In genomic region chr2:42925742-42926437, GRCh38 we compare ENCODE assay signal across 10 cellular contexts.
DNase-seq lines count a peak whose midpoint lies in the region; ATAC-seq and TF ChIP-seq lines count a peak whose summit lies in the region.
"Had no signal": no experiment of that assay in that cellular context is flagged by ENCODE, and none has a peak within 500 bp of the region (broad histone marks: within the 10 kb centered on the region; RNA-seq: fewer than 3 reads in every experiment).

No MANE protein-coding gene starts in this region.

- peak overlapping the region; percentile 99 for H3K27ac Mint-ChIP-seq in osteocyte (ENCODE audit: unreplicated experiment)
- H3K27ac Mint-ChIP-seq in CD4-positive, alpha-beta memory T cell, result no peak overlapping the region
- H3K27ac Mint-ChIP-seq: T-helper 2 cell treated with Interferon-gamma antibody and Interleukin-4, amounts not matched to agents 5 μg/mL and 100 μg/mL, for 36 hours had no signal

- H3K36me3 ChIP-seq in Peyer's patch, result no peaks in the 10 kb centered on the region
- H3K36me3 ChIP-seq in CD4-positive, alpha-beta memory T cell (ENCODE audit: insufficient read depth, low read length), result no peaks in the 10 kb centered on the region
- no peaks in the 10 kb centered on the region for H3K36me3 ChIP-seq in MM.1S (replicated peaks; ENCODE audit: insufficient read depth, low read length)
- H3K36me3 ChIP-seq: neutrophil had no signal

- peaks cover 87% of the 10 kb centered on the region for H3K4me1 Mint-ChIP-seq in osteocyte (ENCODE audit: unreplicated experiment)
- H3K4me1 Mint-ChIP-seq in CD4-positive, alpha-beta memory T cell, result no peaks in the 10 kb centered on the region

- H4K20me1 ChIP-seq in MM.1S (ENCODE audit: insufficient read depth, low read length), result no peaks in the 10 kb centered on the region

- no peak for DNase-seq in AG04450 (ENCODE audit: low read depth, low spot score)
- no peak for DNase-seq in Peyer's patch
- peak; percentile 69 for DNase-seq in globus pallidus (ENCODE audit: low spot score)
- DNase-seq in osteocyte (ENCODE audit: extremely low spot score, unreplicated experiment), result no peak
- DNase-seq in CD4-positive, alpha-beta memory T cell, result no peak
- no peak for DNase-seq in SHP77 treated with DMSO at 0.1 percent for 48 hours (lab: John Stamatoyannopoulos, UW)
- no peak for DNase-seq in MM.1S

- H3K4me3 ChIP-seq in AG04450 (ENCODE audit: low read depth, low read length), result no peak overlapping the region
- H3K4me3 ChIP-seq in Peyer's patch, result no peak overlapping the region
- H3K4me3 ChIP-seq in CD4-positive, alpha-beta memory T cell (ENCODE audit: low read length in 2 of 2), result no peak overlapping the region
- H3K4me3 ChIP-seq in MM.1S (ENCODE audit: low read length), result no peak overlapping the region

- no peaks in the 10 kb centered on the region for H3K79me2 ChIP-seq in MM.1S (ENCODE audit: low read length)

- ATAC-seq in GM18873 (IDR thresholded peaks at IDR 0.05; ENCODE audit: low FRiP score, unreplicated experiment), result no peak

- CTCF ChIA-PET in AG04450 (lab: Charles Lee), result interaction anchor here (0.6 kb wide), 1 partner anchor 66 kb away, joined by 3 read pairs; no protein-coding TSS in a partner anchor
- CTCF ChIA-PET in CD4-positive, alpha-beta memory T cell (lab: Charles Lee; ENCODE audit: partially characterized antibody), result no interaction called here

- no peaks in the 10 kb centered on the region for H3K36me3 Mint-ChIP-seq in osteocyte (ENCODE audit: unreplicated experiment)
- H3K36me3 Mint-ChIP-seq in CD4-positive, alpha-beta memory T cell, result no peaks in the 10 kb centered on the region

- H3K4me3 Mint-ChIP-seq in osteocyte (ENCODE audit: unreplicated experiment), result no peak overlapping the region
- H3K4me3 Mint-ChIP-seq in CD4-positive, alpha-beta memory T cell, result no peak overlapping the region
- H3K4me3 Mint-ChIP-seq: T-helper 2 cell treated with Interferon-gamma antibody and Interleukin-4, amounts not matched to agents 5 μg/mL and 100 μg/mL, for 36 hours had no signal

- H3K27me3 ChIP-seq in AG04450 (ENCODE audit: control insufficient read depth, insufficient read depth, low read length) (no peaks in the 10 kb centered on the region), Peyer's patch (no peaks in the 10 kb centered on the region), MM.1S (replicated peaks; ENCODE audit: insufficient read depth, low read length) (no peaks in the 10 kb centered on the region)
- no peaks in the 10 kb centered on the region for H3K27me3 ChIP-seq in CD4-positive, alpha-beta memory T cell (ENCODE audit: insufficient read depth, low read length)
- H3K27me3 ChIP-seq: neutrophil had no signal

- TF ChIP-seq CTCF in AG04450 (IDR thresholded peaks at IDR 0.05; ENCODE audit: low read depth, low read length) (no peak), Peyer's patch (IDR thresholded peaks at IDR 0.05) (no peak), osteocyte (IDR thresholded peaks at IDR 0.05) (no peak), MM.1S (IDR thresholded peaks at IDR 0.05; ENCODE audit: low read length) (no peak)

- no peaks in the 10 kb centered on the region for H3K9me3 Mint-ChIP-seq in osteocyte (ENCODE audit: unreplicated experiment)
- H3K9me3 Mint-ChIP-seq in CD4-positive, alpha-beta memory T cell, result peaks cover 0 to 1% (median 0%) of the 10 kb centered on the region in 8 donors
- H3K9me3 Mint-ChIP-seq: T-helper 2 cell treated with Interferon-gamma antibody and Interleukin-4, amounts not matched to agents 5 μg/mL and 100 μg/mL, for 36 hours had no signal

- H3K4me1 ChIP-seq in Peyer's patch (peaks cover 0 to 81% (median 29%) of the 10 kb centered on the region in 4 donors), MM.1S (ENCODE audit: low read length) (no peaks in the 10 kb centered on the region)
- no peaks in the 10 kb centered on the region for H3K4me1 ChIP-seq in CD4-positive, alpha-beta memory T cell (ENCODE audit: insufficient read depth, low read length)

- no peaks in the 10 kb centered on the region for H3K9me3 ChIP-seq in AG04450 (ENCODE audit: control insufficient read depth, insufficient read depth, low read length)
- no peaks in the 10 kb centered on the region for H3K9me3 ChIP-seq in Peyer's patch
- no peaks in the 10 kb centered on the region for H3K9me3 ChIP-seq in CD4-positive, alpha-beta memory T cell (ENCODE audit: control insufficient read depth in 1 of 2, low read length in 2 of 2)
- H3K9me3 ChIP-seq in MM.1S (replicated peaks; ENCODE audit: insufficient read depth, low read length), result no peaks in the 10 kb centered on the region
- H3K9me3 ChIP-seq: neutrophil had no signal

- H2AFZ ChIP-seq in MM.1S (ENCODE audit: low read length), result no peak overlapping the region

- intact Hi-C loops in CD4-positive, alpha-beta memory T cell (cut with micrococcal nuclease), result no loop called here

- H3K4me2 ChIP-seq in MM.1S (ENCODE audit: low read depth, low read length), result no peak overlapping the region

- no peaks in the 10 kb centered on the region for H3K9me2 ChIP-seq in MM.1S (replicated peaks; ENCODE audit: insufficient read depth, low read length)

- H3K27me3 Mint-ChIP-seq in osteocyte (ENCODE audit: unreplicated experiment), result no peaks in the 10 kb centered on the region
- peaks cover 0 to 1% of the 10 kb centered on the region in 2 donors for H3K27me3 Mint-ChIP-seq in CD4-positive, alpha-beta memory T cell

- H3K9ac ChIP-seq in MM.1S (ENCODE audit: low read length), result no peak overlapping the region

- no peaks in the 10 kb centered on the region for H3F3A ChIP-seq in MM.1S (ENCODE audit: insufficient read depth, low read length)

- H3K27ac ChIP-seq in AG04450 (ENCODE audit: low read depth, low read length) (peak overlapping the region; percentile 98), Peyer's patch (peak overlapping the region; percentile 69 to 88 (median 79)), MM.1S (ENCODE audit: low read length) (no peak overlapping the region)
- H3K27ac ChIP-seq in CD4-positive, alpha-beta memory T cell (ENCODE audit: low read depth, low read length), result no peak overlapping the region
- H3K27ac ChIP-seq: neutrophil had no signal

- POLR2A ChIA-PET in AG04450 (lab: Yijun Ruan, JAX), result interaction anchor here (1.3 kb wide), 1 partner anchor 301 kb away, joined by 3 read pairs; the partner anchor contains the start of gene ZFP36L2
- POLR2A ChIA-PET in CD4-positive, alpha-beta memory T cell (lab: Charles Lee; ENCODE audit: partially characterized antibody), result interaction anchor here (2.1 kb wide), 1 partner anchor 10 kb away, joined by 7 read pairs; no protein-coding TSS in a partner anchor

- no peak for TF ChIP-seq POLR2A in Peyer's patch (IDR thresholded peaks at IDR 0.05)

Comparison
In these comparisons a context has a peak if more than half of its experiments do, and no peak if none do; other contexts are left out.
1. H3K27ac ChIP-seq: peak in AG04450 (single experiment) and Peyer's patch (4 of 4); none in CD4-positive, alpha-beta memory T cell (single experiment) and MM.1S (single experiment).